In the genomic region with DNA sequence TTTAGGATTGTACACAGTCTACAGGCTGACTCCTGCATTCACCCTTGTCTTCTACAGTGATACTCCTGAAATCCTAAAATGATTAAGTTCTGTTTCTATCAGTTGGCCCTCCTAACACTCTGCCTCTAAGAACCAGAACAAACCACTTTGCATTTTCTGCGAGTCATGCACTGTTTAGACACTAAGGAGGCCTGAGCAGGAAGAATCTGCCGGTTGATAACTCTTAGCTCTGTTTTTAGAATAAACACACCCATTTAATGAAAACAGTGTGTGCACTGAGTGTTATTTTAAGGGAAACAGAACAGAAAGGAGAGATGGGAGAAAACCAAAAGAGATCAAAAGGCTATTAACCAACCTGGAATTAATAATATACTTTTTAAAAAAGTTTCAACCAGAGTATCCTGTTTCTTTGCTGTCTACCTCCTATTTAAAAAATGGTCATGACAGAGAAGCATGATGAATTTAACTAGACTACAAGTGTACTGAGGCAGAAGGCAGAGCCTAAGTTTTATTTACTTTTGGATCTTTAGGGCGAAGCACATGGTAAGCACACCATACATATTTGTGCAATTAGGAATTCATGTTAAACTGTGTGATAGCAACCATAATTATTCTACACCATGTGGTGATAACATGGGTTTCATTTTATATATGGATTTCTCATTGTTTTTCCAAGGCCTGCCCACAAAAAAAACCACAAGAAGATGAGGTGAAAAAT, we compare ENCODE assay signal across 10 cellular contexts. TPM values are rescaled to one million over a fixed set of nuclear protein-coding genes. Genes with fewer than 3 reads are reported as not detected.
DNase-seq lines count a peak whose midpoint lies in the region; FAIRE-seq and TF ChIP-seq lines count a peak whose summit lies in the region.
"Had no signal": no experiment of that assay in that cellular context is flagged by ENCODE, and none has a peak within 500 bp of the region (broad histone marks: within the 10 kb centered on the region; RNA-seq: fewer than 3 reads in every experiment).

No MANE protein-coding gene starts in this region.

- H3K4me3 ChIP-seq in fibroblast of the aortic adventitia (ENCODE audit: low read depth, low read length) = no peak overlapping the region

- DNase-seq in A172 (ENCODE audit: low spot score) (peak; percentile 36), RPMI7951 (ENCODE audit: low read depth) (peak; percentile 18), fibroblast of the aortic adventitia (ENCODE audit: low read depth) (peak; percentile 57), GM12892 (ENCODE audit: insufficient read length) (no peak), middle frontal gyrus (ENCODE audit: extremely low spot score, low spot score) (no peak)
- DNase-seq in activated naive CD4-positive, alpha-beta T cell (lab: John Stamatoyannopoulos, UW) = no peak
- DNase-seq: activated B cell treated with CpG ODN at 0.5 μM for 24 hours; activated naive CD4-positive, alpha-beta T cell treated with anti-CD3 and anti-CD28 coated beads, Interleukin-2, amount 50 U/mL, for 16 hours; NCI-H1930; stimulated activated naive CD4-positive, alpha-beta T cell treated with Interleukin-2 at 50 U/mL for 16 hours had no signal

- no peak for TF ChIP-seq POLR2A in GM12892 (IDR thresholded peaks at IDR 0.05; ENCODE audit: low read depth, low read length)

- no peak for TF ChIP-seq CTCF in fibroblast of the aortic adventitia (IDR thresholded peaks at IDR 0.05; ENCODE audit: insufficient read depth, low read length)

- FAIRE-seq in GM12892 (lab: Jason Lieb, UNC) = no peak

RNA-seq across cellular contexts. Expression of gene SSB, which starts 22.7 kb away (rescaled TPM):
- 212 and 287 TPM in 2 replicates for total RNA-seq in A172 (2014; rRNA removed; shearing (Covaris generic))
- 127 and 164 TPM in 2 replicates for total RNA-seq in RPMI7951 (2014; rRNA removed; shearing (Covaris generic))
- total RNA-seq in fibroblast of the aortic adventitia (ENCODE audit: low replicate concordance) = 98.8 and 141 TPM in 2 replicates
- polyA plus RNA-seq in GM12892 (2012; ENCODE audit: missing spikeins) = 154 TPM

RNA-seq across cellular contexts. Expression of gene KLHL23, which starts 42.3 kb away (rescaled TPM):
- 24.9 and 29.0 TPM in 2 replicates for total RNA-seq in A172 (2014; rRNA removed; shearing (Covaris generic))
- 6.0 and 8.9 TPM in 2 replicates for total RNA-seq in RPMI7951 (2014; rRNA removed; shearing (Covaris generic))
- 0.57 and 2.4 TPM in 2 replicates for total RNA-seq in fibroblast of the aortic adventitia (ENCODE audit: low replicate concordance)
- polyA plus RNA-seq in GM12892 (2012; ENCODE audit: missing spikeins) = 13.3 TPM

RNA-seq across cellular contexts. Expression of gene METTL5, which starts 48.8 kb away (rescaled TPM):
- total RNA-seq in A172 (2014; rRNA removed; shearing (Covaris generic)) = 141 and 192 TPM in 2 replicates
- total RNA-seq in RPMI7951 (2014; rRNA removed; shearing (Covaris generic)) = 124 and 133 TPM in 2 replicates
- total RNA-seq in fibroblast of the aortic adventitia (ENCODE audit: low replicate concordance) = 44.3 and 76.6 TPM in 2 replicates
- polyA plus RNA-seq in GM12892 (2012; ENCODE audit: missing spikeins) = 91.7 TPM

RNA-seq across cellular contexts. Expression of gene UBR3, which starts 51.3 kb away (rescaled TPM):
- total RNA-seq in A172 (2014; rRNA removed; shearing (Covaris generic)) = 19.9 and 21.0 TPM in 2 replicates
- total RNA-seq in RPMI7951 (2014; rRNA removed; shearing (Covaris generic)) = 20.3 and 20.9 TPM in 2 replicates
- 29.2 and 45.5 TPM in 2 replicates for total RNA-seq in fibroblast of the aortic adventitia (ENCODE audit: low replicate concordance)
- 9.6 TPM for polyA plus RNA-seq in GM12892 (2012; ENCODE audit: missing spikeins)

Comparison
In these comparisons a context has a peak if more than half of its experiments do, and no peak if none do; other contexts are left out.
1. DNase-seq: peak in A172 (single experiment), RPMI7951 (single experiment) and fibroblast of the aortic adventitia (single experiment); none in GM12892 (single experiment), middle frontal gyrus (single experiment) and activated naive CD4-positive, alpha-beta T cell (0 of 4).